In genomic region chr6:7073810-7074525, GRCh38 we compare ENCODE assay signal across 9 cellular contexts. TPM values are rescaled to one million over a fixed set of nuclear protein-coding genes. Genes with fewer than 3 reads are reported as not detected.
DNase-seq lines count a peak whose midpoint lies in the region; ATAC-seq and TF ChIP-seq lines count a peak whose summit lies in the region.
"Had no signal": no experiment of that assay in that cellular context is flagged by ENCODE, and none has a peak within 500 bp of the region (broad histone marks: within the 10 kb centered on the region; RNA-seq: fewer than 3 reads in every experiment).

No MANE protein-coding gene starts in this region.

- H3K27ac ChIP-seq in transverse colon (peak overlapping the region in 1 of 4 donors; percentile 12), neuronal stem cell (replicated peaks; ENCODE audit: low read length) (no peak overlapping the region)

- H3K27me3 ChIP-seq in transverse colon (no peaks in the 10 kb centered on the region), neuronal stem cell (ENCODE audit: control insufficient read depth in 3 of 3, insufficient read depth in 3 of 3, low read depth in 1 of 3, low read length in 3 of 3) (no peaks in the 10 kb centered on the region)
- H3K27me3 ChIP-seq: dorsolateral prefrontal cortex had no signal

- H2BK5ac ChIP-seq in neuronal stem cell (ENCODE audit: low read length): no peak overlapping the region

- no peak overlapping the region for H3K18ac ChIP-seq in neuronal stem cell (ENCODE audit: low read length)

- in situ Hi-C loops in transverse colon (cut with MboI; ENCODE audit: low pct_ligation_motif_present in 1 of 4, low pct_unique_long_range_greater_than_20kb in 1 of 4, low sequenced_read_pairs in 3 of 4): loop anchor here in 1 of 4 donors (25.0 kb wide), 1 partner anchor 163 kb away; no protein-coding TSS in a partner anchor

- H3K9me3 ChIP-seq in transverse colon: no peaks in the 10 kb centered on the region
- no peaks in the 10 kb centered on the region for H3K9me3 ChIP-seq in neuronal stem cell (replicated peaks in 1 of 2; ENCODE audit: control insufficient read depth in 2 of 2, insufficient read depth in 1 of 2, low read depth in 1 of 2, low read length in 2 of 2)

- no peak for TF ChIP-seq POLR2A in transverse colon (IDR thresholded peaks at IDR 0.05)

- DNase-seq in activated CD4-positive, alpha-beta T cell treated with anti-CD3 and anti-CD28 coated beads, Interleukin-2, amount 50 U/mL, for 4 hours: peak; percentile 53 to 58
- DNase-seq in left colon: peak; percentile 41 to 57
- DNase-seq in transverse colon: peak; percentile 66
- no peak for DNase-seq in Kasumi-1 (lab: John Stamatoyannopoulos, UW)
- DNase-seq in NCI-H187 treated with DMSO at 0.1 percent for 48 hours (lab: John Stamatoyannopoulos, UW): no peak
- DNase-seq in neuronal stem cell (ENCODE audit: low spot score): no peak

- TF ChIP-seq EP300 in transverse colon (IDR thresholded peaks at IDR 0.05; ENCODE audit: low read depth): no peak

- H3K4me1 ChIP-seq in transverse colon: peaks cover 0 to 16% (median 0%) of the 10 kb centered on the region in 4 donors
- no peaks in the 10 kb centered on the region for H3K4me1 ChIP-seq in neuronal stem cell (ENCODE audit: control insufficient read depth in 2 of 2, insufficient read depth in 1 of 2, low read depth in 1 of 2, low read length in 2 of 2)

- WGBS in transverse colon (ENCODE audit: low coverage in 1 of 2), 2 donors: 69 to 75% methylated on average over 9 of the region's 9 CpGs
- no CpG with 5 or more reads among the region's 9 CpGs for WGBS in neuronal stem cell (ENCODE audit: extremely low coverage in 2 of 2, insufficient read length in 2 of 2, insufficient replicate concordance in 1 of 2), 2 donors

- H2BK15ac ChIP-seq in neuronal stem cell (ENCODE audit: low read length): no peak overlapping the region

- no peak overlapping the region for H2AFZ ChIP-seq in neuronal stem cell (ENCODE audit: low read length)

- H3K36me3 ChIP-seq in transverse colon (no peaks in the 10 kb centered on the region), neuronal stem cell (replicated peaks in 1 of 2; ENCODE audit: control insufficient read depth in 2 of 2, insufficient read depth in 2 of 2, low read length in 2 of 2) (no peaks in the 10 kb centered on the region)

- no peak overlapping the region for H3K14ac ChIP-seq in neuronal stem cell (ENCODE audit: low read length)

- H2BK120ac ChIP-seq in neuronal stem cell (ENCODE audit: low read depth, low read length): no peak overlapping the region

- no peak overlapping the region for H2BK12ac ChIP-seq in neuronal stem cell (ENCODE audit: low read length)

- ATAC-seq in GM19035 (IDR thresholded peaks at IDR 0.05; ENCODE audit: unreplicated experiment): peak; percentile 99
- ATAC-seq in HG03060 (IDR thresholded peaks at IDR 0.05; ENCODE audit: low read depth, unreplicated experiment): peak; percentile 91
- peak; percentile 34 for ATAC-seq in left colon

- no peak for TF ChIP-seq CTCF in transverse colon (IDR thresholded peaks at IDR 0.05)

- H2AK5ac ChIP-seq in neuronal stem cell (ENCODE audit: low read depth, low read length): no peak overlapping the region

- H4K91ac ChIP-seq in neuronal stem cell (ENCODE audit: low read depth, low read length, poor library complexity): no peak overlapping the region

- intact Hi-C loops in left colon (cut with DNase I, micrococcal nuclease) (no loop called here), transverse colon (cut with DNase I; ENCODE audit: low total_unique reads) (no loop called here)

- no peak overlapping the region for H3K4me2 ChIP-seq in neuronal stem cell (ENCODE audit: insufficient read depth, low read length, poor library complexity, severe bottlenecking)

- no peaks in the 10 kb centered on the region for H3K79me1 ChIP-seq in neuronal stem cell (ENCODE audit: low read depth, low read length)

- no peak overlapping the region for H4K8ac ChIP-seq in neuronal stem cell (ENCODE audit: low read depth, low read length)

- H3K23ac ChIP-seq in neuronal stem cell (ENCODE audit: low read depth, low read length, poor library complexity): no peak overlapping the region

- no peak overlapping the region for H3K9ac ChIP-seq in neuronal stem cell (ENCODE audit: low read depth, low read length, poor library complexity)

- H3K4ac ChIP-seq in neuronal stem cell (ENCODE audit: low read length): no peak overlapping the region

- H3K4me3 ChIP-seq in transverse colon (no peak overlapping the region), neuronal stem cell (ENCODE audit: low read length in 2 of 2) (no peak overlapping the region)
- H3K4me3 ChIP-seq: dorsolateral prefrontal cortex had no signal

RNA-seq across cellular contexts. Expression of gene RREB1, which starts 33.8 kb away (rescaled TPM):
- total RNA-seq in left colon (100 to 1,000 TPM in 1 of 2 donors, 10 to 100 TPM in 1; 76.9 to 101 TPM), transverse colon (100 to 1,000 TPM in 2 of 4 donors, 10 to 100 TPM in 2; 73.9 to 214 (median 107) TPM)
- 5.7 TPM for polyA plus RNA-seq in neuronal stem cell (2013, experiment 1 of 2)
- 6.0 TPM for polyA plus RNA-seq in neuronal stem cell (2013, experiment 2 of 2)

Comparison
In these comparisons a context has a peak if more than half of its experiments do, and no peak if none do; other contexts are left out.
1. ATAC-seq: peak in every context shown above with its lines; median percentile 99 in GM19035; 91 in HG03060; 34 in left colon.
2. DNase-seq: peak in activated CD4-positive, alpha-beta T cell treated with anti-CD3 and anti-CD28 coated beads, Interleukin-2, amount 50 U/mL, for 4 hours (2 of 2), left colon (2 of 2) and transverse colon (single experiment); none in Kasumi-1 (0 of 2), NCI-H187 treated with DMSO at 0.1 percent for 48 hours (single experiment) and neuronal stem cell (single experiment).